1 cellular context compared by ENCODE assay signal in the genomic region with DNA sequence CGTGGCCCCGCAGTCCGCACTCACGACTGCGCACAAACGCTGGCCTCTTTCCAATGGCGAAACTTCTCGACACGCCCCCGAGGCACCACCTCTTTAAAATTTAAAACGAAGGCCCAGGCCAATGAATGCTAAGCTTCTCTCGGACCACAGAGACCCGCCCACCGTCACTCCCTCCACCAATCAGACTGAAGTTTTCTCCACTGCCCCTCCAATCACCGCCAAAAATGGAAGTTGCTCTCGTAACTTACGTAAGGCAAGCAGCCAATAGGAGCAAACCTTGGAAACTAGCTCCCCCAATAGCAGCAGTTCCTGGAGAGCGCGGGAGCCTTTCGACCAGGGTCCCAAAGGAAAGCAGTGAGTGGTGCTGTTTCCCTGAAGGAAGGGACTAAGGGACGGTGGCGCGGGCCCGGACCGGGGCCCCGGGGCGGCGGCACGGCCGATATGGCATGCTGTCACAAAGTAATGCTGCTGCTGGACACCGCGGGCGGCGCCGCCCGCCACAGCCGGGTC.
TF ChIP-seq lines count a peak whose summit lies in the region.

A gene with protein sequence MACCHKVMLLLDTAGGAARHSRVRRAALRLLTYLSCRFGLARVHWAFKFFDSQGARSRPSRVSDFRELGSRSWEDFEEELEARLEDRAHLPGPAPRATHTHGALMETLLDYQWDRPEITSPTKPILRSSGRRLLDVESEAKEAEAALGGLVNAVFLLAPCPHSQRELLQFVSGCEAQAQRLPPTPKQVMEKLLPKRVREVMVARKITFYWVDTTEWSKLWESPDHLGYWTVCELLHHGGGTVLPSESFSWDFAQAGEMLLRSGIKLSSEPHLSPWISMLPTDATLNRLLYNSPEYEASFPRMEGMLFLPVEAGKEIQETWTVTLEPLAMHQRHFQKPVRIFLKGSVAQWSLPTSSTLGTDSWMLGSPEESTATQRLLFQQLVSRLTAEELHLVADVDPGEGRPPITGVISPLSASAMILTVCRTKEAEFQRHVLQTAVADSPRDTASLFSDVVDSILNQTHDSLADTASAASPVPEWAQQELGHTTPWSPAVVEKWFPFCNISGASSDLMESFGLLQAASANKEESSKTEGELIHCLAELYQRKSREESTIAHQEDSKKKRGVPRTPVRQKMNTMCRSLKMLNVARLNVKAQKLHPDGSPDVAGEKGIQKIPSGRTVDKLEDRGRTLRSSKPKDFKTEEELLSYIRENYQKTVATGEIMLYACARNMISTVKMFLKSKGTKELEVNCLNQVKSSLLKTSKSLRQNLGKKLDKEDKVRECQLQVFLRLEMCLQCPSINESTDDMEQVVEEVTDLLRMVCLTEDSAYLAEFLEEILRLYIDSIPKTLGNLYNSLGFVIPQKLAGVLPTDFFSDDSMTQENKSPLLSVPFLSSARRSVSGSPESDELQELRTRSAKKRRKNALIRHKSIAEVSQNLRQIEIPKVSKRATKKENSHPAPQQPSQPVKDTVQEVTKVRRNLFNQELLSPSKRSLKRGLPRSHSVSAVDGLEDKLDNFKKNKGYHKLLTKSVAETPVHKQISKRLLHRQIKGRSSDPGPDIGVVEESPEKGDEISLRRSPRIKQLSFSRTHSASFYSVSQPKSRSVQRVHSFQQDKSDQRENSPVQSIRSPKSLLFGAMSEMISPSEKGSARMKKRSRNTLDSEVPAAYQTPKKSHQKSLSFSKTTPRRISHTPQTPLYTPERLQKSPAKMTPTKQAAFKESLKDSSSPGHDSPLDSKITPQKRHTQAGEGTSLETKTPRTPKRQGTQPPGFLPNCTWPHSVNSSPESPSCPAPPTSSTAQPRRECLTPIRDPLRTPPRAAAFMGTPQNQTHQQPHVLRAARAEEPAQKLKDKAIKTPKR (N-terminal part only) (plus strand): TSS at position 324 of the 510 bp plus-strand sequence. CDS start 118 bp downstream, at position 442.

TF ChIP-seq in WTC11, 78 proteins besides CTCF, POLR2A, EP300 and RAD21 (continued from another document):
- TF ChIP-seq RELA (CRISPR knock-in tag; IDR thresholded peaks at IDR 0.05; ENCODE audit: borderline replicate concordance): no peak
- TF ChIP-seq JAZF1 (CRISPR knock-in tag; IDR thresholded peaks at IDR 0.05): no peak
- peak; percentile 95 for TF ChIP-seq MYBL2 (CRISPR knock-in tag; IDR thresholded peaks at IDR 0.05)
- TF ChIP-seq ETV6 (CRISPR knock-in tag; IDR thresholded peaks at IDR 0.05): no peak
